Comparison of ENCODE assay signal across 14 cellular contexts in the genomic region with DNA sequence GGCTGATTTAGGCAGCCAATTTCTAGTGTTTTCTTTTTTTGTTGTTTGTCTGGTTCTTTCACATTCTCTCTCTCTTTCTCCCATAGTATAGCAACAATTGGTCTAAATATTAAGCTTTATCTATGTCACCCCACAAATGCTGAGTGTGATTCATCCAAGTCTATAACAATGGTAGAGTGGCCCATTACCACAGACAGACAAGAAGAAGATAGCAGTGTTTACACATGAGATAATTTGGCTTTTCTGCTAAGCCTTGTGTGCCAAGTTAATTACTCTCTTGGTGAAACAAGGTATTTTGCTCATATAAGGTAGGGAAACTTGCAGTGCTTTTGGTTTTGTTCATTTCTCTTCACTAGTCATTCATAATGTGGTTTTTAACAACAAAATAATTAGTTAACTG.
"Had no signal": no experiment of that assay in that cellular context is flagged by ENCODE, and none has a peak within 500 bp of the region (broad histone marks: within the 10 kb centered on the region; RNA-seq: fewer than 3 reads in every experiment).

No MANE protein-coding gene starts in this region.

- H3K36me3 ChIP-seq: esophagus squamous epithelium, WERI-Rb-1 had no signal

- H3K4me3 Mint-ChIP-seq: activated naive CD8-positive, alpha-beta T cell; activated T-helper 1 cell treated with anti-CD3 and anti-CD28 coated beads, Interleukin-12 subunit alpha, Interleukin-12 subunit beta, Interleukin-2, Interleukin-4 antibody, amounts not matched to agents 30 ng/mL and 10 ng/mL and 1 ng/mL, durations not matched to agents 14 hours and 24 hours and 36 hours; dendritic cell treated with granulocyte-macrophage colony-stimulating factor and Interleukin-4, amounts not matched to agents 40 ng/mL and 50 ng/mL, for 4 days; stimulated activated naive CD8-positive, alpha-beta T cell treated with anti-CD3 and anti-CD28 coated beads, Interleukin-15, Interleukin-2, amounts not matched to agents 100 ng/mL and 50 ng/mL, for 24 hours had no signal

- H3K9me3 ChIP-seq: esophagus squamous epithelium had no signal

- H3K36me3 Mint-ChIP-seq: activated naive CD8-positive, alpha-beta T cell had no signal

- DNase-seq: activated CD4-positive, alpha-beta T cell treated with anti-CD3 and anti-CD28 coated beads, Interleukin-2, amount 50 U/mL, for 48 hours; activated gamma-delta T cell treated with Interleukin-2 at 50 U/mL for 16 hours; effector CD8-positive, alpha-beta T cell; esophagus squamous epithelium; glutamatergic neuron; stimulated activated CD4-positive, alpha-beta T cell treated with anti-CD3 and anti-CD28 coated beads, Interleukin-2, amount 100 ng/mL, for 48 hours; trophoblast cell; WERI-Rb-1 had no signal

- H3K9me3 Mint-ChIP-seq: activated T-helper 1 cell treated with anti-CD3 and anti-CD28 coated beads, Interleukin-12 subunit alpha, Interleukin-12 subunit beta, Interleukin-2, Interleukin-4 antibody, amounts not matched to agents 30 ng/mL and 10 ng/mL and 1 ng/mL, durations not matched to agents 14 hours and 24 hours and 36 hours; dendritic cell treated with granulocyte-macrophage colony-stimulating factor and Interleukin-4, amounts not matched to agents 40 ng/mL and 50 ng/mL, for 4 days; stimulated activated naive CD8-positive, alpha-beta T cell treated with anti-CD3 and anti-CD28 coated beads, Interleukin-15, Interleukin-2, amounts not matched to agents 100 ng/mL and 50 ng/mL, for 24 hours had no signal

- H3K27ac ChIP-seq: skin epidermis, WERI-Rb-1 had no signal

- H3K4me3 ChIP-seq: esophagus squamous epithelium, skin epidermis had no signal

- H3K27me3 Mint-ChIP-seq: activated naive CD8-positive, alpha-beta T cell; dendritic cell treated with granulocyte-macrophage colony-stimulating factor and Interleukin-4, amounts not matched to agents 40 ng/mL and 50 ng/mL, for 4 days; progenitor cell of endocrine pancreas; stimulated activated naive CD8-positive, alpha-beta T cell treated with anti-CD3 and anti-CD28 coated beads, Interleukin-15, Interleukin-2, amounts not matched to agents 100 ng/mL and 50 ng/mL, for 24 hours had no signal

- H3K27ac Mint-ChIP-seq: activated naive CD8-positive, alpha-beta T cell; activated T-helper 1 cell treated with anti-CD3 and anti-CD28 coated beads, Interleukin-12 subunit alpha, Interleukin-12 subunit beta, Interleukin-2, Interleukin-4 antibody, amounts not matched to agents 30 ng/mL and 10 ng/mL and 1 ng/mL, durations not matched to agents 14 hours and 24 hours and 36 hours; dendritic cell treated with granulocyte-macrophage colony-stimulating factor and Interleukin-4, amounts not matched to agents 40 ng/mL and 50 ng/mL, for 4 days; progenitor cell of endocrine pancreas; stimulated activated naive CD8-positive, alpha-beta T cell treated with anti-CD3 and anti-CD28 coated beads, Interleukin-15, Interleukin-2, amounts not matched to agents 100 ng/mL and 50 ng/mL, for 24 hours had no signal

- H3K27me3 ChIP-seq: esophagus squamous epithelium had no signal
